ENCODE assay signal across 8 cellular contexts in genomic region chr4:25233737-25234389, GRCh38. TPM values are rescaled to one million over a fixed set of nuclear protein-coding genes. Genes with fewer than 3 reads are reported as not detected.
DNase-seq lines count a peak whose midpoint lies in the region; ATAC-seq and TF ChIP-seq lines count a peak whose summit lies in the region.

Gene PI4K2B, plus strand, starts transcription at chr4:25234033. Its CDS starts 131 bp downstream, at chr4:25234164.

- H3K27ac ChIP-seq in C4-2B (peak within 1 kb of the TSS; percentile 98), right lobe of liver (peak within 1 kb of the TSS; percentile 99 to 100 (median 99))

- peak; percentile 57 for DNase-seq in NCI-H748 treated with DMSO at 0.1 percent for 48 hours (lab: John Stamatoyannopoulos, UW)
- DNase-seq in activated CD4-positive, alpha-beta T cell treated with anti-CD3 and anti-CD28 coated beads, Interleukin-2, amount 50 U/mL, for 4 hours: peak; percentile 92
- peak; percentile 93 for DNase-seq in dermis blood vessel endothelial cell
- peak; percentile 93 to 95 (median 94) for DNase-seq in right lobe of liver
- DNase-seq in stimulated activated CD4-positive, alpha-beta T cell treated with anti-CD3 and anti-CD28 coated beads, Interleukin-4, amount 100 ng/mL, for 48 hours (ENCODE audit: low read depth in 2 of 2): peak; percentile 90 to 95

- no peaks in the 10 kb centered on the region for H3K36me3 ChIP-seq in right lobe of liver

- no peak for TF ChIP-seq CTCF in C4-2B (conservative IDR thresholded peaks at IDR 0.05)
- no peak for TF ChIP-seq CTCF in right lobe of liver (IDR thresholded peaks at IDR 0.05)

- peak; percentile 93 for TF ChIP-seq POLR2A in right lobe of liver (IDR thresholded peaks at IDR 0.05)

- intact Hi-C loops in right lobe of liver (cut with DNase I): loop anchor here in 1 of 2 donors (5.0 kb wide), 1 partner anchor 52 kb away; no protein-coding TSS in a partner anchor

- peak within 1 kb of the TSS; percentile 87 to 97 (median 96) for H3K4me3 ChIP-seq in right lobe of liver

- no peaks in the 10 kb centered on the region for H3K27me3 ChIP-seq in right lobe of liver

- 0% methylated on average over 2 of the region's 72 CpGs for WGBS in right lobe of liver (ENCODE audit: insufficient coverage, low coverage, low lambda C conversion rate, missing lambda C conversion rate)

- peaks cover 0 to 36% (median 3%) of the 10 kb centered on the region in 4 donors for H3K4me1 ChIP-seq in right lobe of liver

- ATAC-seq in GM19395 (IDR thresholded peaks at IDR 0.05; ENCODE audit: unreplicated experiment) (peak; percentile 63), HG03558 (IDR thresholded peaks at IDR 0.05; ENCODE audit: extremely low read depth, unreplicated experiment) (peak; percentile 44), right lobe of liver (peak; percentile 85 to 90 (median 86))

- no peaks in the 10 kb centered on the region for H3K9me3 ChIP-seq in right lobe of liver

RNA-seq across cellular contexts. Expression of gene PI4K2B, which starts in this region (rescaled TPM):
- total RNA-seq in dermis blood vessel endothelial cell: 32.3 and 40.9 TPM in 2 replicates
- total RNA-seq in right lobe of liver: 10 to 100 TPM; 17.1 to 33.5 (median 22.8) TPM

Comparison
In these comparisons a context has a peak if more than half of its experiments do, and no peak if none do; other contexts are left out.
1. Peak in every context shown above with its lines: DNase-seq, ATAC-seq, H3K4me3 ChIP-seq and H3K27ac ChIP-seq.